ENCODE assay signal across 13 cellular contexts in the genomic region with DNA sequence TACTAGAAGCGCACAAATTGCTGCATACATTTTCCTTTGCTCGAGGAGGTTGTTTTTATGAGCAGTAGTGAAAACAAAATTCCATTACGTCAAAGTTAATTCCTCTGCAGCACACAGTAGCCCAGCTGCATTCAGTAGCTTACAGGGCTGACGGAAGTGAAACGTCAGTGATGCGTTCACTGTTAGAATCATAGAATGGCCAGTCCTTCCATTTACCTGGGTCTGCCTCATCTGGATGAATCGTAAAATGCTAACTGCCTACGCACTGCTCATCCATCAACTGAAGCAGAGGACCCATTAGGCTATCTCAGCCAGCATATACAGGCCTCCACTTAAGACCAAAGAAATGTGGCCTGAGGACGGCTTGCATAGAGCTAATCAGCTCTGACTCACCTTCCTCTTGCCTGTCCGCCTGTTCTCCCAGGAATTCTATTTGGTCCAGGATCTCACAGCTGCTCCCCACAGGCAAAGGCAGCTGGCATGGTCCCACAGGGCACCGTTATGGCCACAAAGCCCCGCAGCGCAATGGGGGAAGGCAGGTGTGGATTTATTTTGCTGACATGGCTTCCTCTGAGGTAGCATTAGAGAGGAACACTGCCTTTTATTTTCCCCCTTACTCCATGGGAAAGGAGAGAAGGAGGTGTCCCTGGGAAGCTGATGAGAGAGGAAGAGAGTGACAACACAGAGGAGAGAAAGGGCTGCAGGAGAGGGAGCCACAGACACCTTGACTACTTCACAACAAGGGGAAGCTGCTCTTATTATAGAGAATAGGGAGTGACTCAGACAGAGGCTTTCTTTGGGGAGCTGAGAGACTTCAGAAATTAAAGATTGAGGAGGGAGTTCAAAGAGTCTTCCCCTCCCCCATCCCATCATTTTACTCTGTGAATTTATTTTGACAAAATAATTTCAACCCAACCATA.
DNase-seq lines count a peak whose midpoint lies in the region; ATAC-seq, FAIRE-seq and TF ChIP-seq lines count a peak whose summit lies in the region.
"Had no signal": no experiment of that assay in that cellular context is flagged by ENCODE, and none has a peak within 500 bp of the region (broad histone marks: within the 10 kb centered on the region; RNA-seq: fewer than 3 reads in every experiment).

No MANE protein-coding gene starts in this region.

- FAIRE-seq in HTR-8/SVneo (lab: Jason Lieb, UNC): peak; percentile 94

- WGBS in tibial nerve, 2 donors: 90% methylated on average over 13 of the region's 13 CpGs

- no peaks in the 10 kb centered on the region for H3K27me3 ChIP-seq in tibial nerve

- no peak overlapping the region for H3K4me3 ChIP-seq in AG10803 (ENCODE audit: low read length)
- no peak overlapping the region for H3K4me3 ChIP-seq in astrocyte of the cerebellum (ENCODE audit: low read depth, low read length)
- H3K4me3 ChIP-seq in tibial nerve: no peak overlapping the region
- H3K4me3 ChIP-seq: prostate gland had no signal

- H3K27ac ChIP-seq in tibial nerve: no peak overlapping the region
- H3K27ac ChIP-seq: prostate gland had no signal

- TF ChIP-seq CTCF in AG10803 (conservative IDR thresholded peaks at IDR 0.05; ENCODE audit: low read length) (no peak), astrocyte of the cerebellum (IDR thresholded peaks at IDR 0.05; ENCODE audit: low read depth, low read length, missing control alignments) (no peak), tibial nerve (IDR thresholded peaks at IDR 0.05) (no peak)

- H3K36me3 ChIP-seq in tibial nerve: no peaks in the 10 kb centered on the region
- H3K36me3 ChIP-seq: prostate gland had no signal

- H3K4me3 Mint-ChIP-seq in stimulated activated naive B cell treated with anti-CD40 and anti-IgM and Interleukin-4, amounts not matched to agents 10 μg/mL and 1 μg/mL and 100 μg/mL, for 72 hours: no peak overlapping the region

- H3K4me1 ChIP-seq in tibial nerve: peaks cover 0 to 6% (median 3%) of the 10 kb centered on the region in 4 donors
- H3K4me1 ChIP-seq: prostate gland had no signal

- in situ Hi-C loops in astrocyte of the cerebellum (cut with HindIII; ENCODE audit: low sequenced_read_pairs): no loop called here

- H3K9me3 Mint-ChIP-seq in stimulated activated naive B cell treated with anti-CD40 and anti-IgM and Interleukin-4, amounts not matched to agents 10 μg/mL and 1 μg/mL and 100 μg/mL, for 72 hours: peaks cover 0 to 1% of the 10 kb centered on the region in 2 donors

- no peaks in the 10 kb centered on the region for H3K36me3 Mint-ChIP-seq in stimulated activated naive B cell treated with anti-CD40 and anti-IgM and Interleukin-4, amounts not matched to agents 10 μg/mL and 1 μg/mL and 100 μg/mL, for 72 hours

- ATAC-seq in stimulated activated naive B cell treated with anti-CD40 and anti-IgM and Interleukin-4, amounts not matched to agents 10 μg/mL and 1 μg/mL and 100 μg/mL, for 72 hours (replicated peaks): no peak
- ATAC-seq in HG02981 (IDR thresholded peaks at IDR 0.05; ENCODE audit: unreplicated experiment): no peak

- H3K27me3 Mint-ChIP-seq in stimulated activated naive B cell treated with anti-CD40 and anti-IgM and Interleukin-4, amounts not matched to agents 10 μg/mL and 1 μg/mL and 100 μg/mL, for 72 hours: peaks cover 10 to 12% of the 10 kb centered on the region in 2 donors

- TF ChIP-seq EP300 in tibial nerve (IDR thresholded peaks at IDR 0.05): no peak

- no peak overlapping the region for H3K27ac Mint-ChIP-seq in stimulated activated naive B cell treated with anti-CD40 and anti-IgM and Interleukin-4, amounts not matched to agents 10 μg/mL and 1 μg/mL and 100 μg/mL, for 72 hours

- no peak for TF ChIP-seq POLR2A in tibial nerve (IDR thresholded peaks at IDR 0.05)

- no peaks in the 10 kb centered on the region for H3K9me3 ChIP-seq in tibial nerve
- H3K9me3 ChIP-seq: prostate gland had no signal

- DNase-seq in AG10803 (ENCODE audit: low read depth): peak; percentile 81
- DNase-seq in HTR-8/SVneo (ENCODE audit: insufficient read length, low spot score): peak; percentile 57
- peak; percentile 77 for DNase-seq in astrocyte of the cerebellum (ENCODE audit: low read depth)
- peak; percentile 12 for DNase-seq in kidney tubule cell (ENCODE audit: low spot score)
- no peak for DNase-seq in stimulated activated naive B cell treated with anti-CD40 and anti-IgM and Interleukin-4, amounts not matched to agents 10 μg/mL and 1 μg/mL and 100 μg/mL, for 72 hours
- no peak for DNase-seq in tibial nerve (ENCODE audit: low spot score in 2 of 2)
- no peak for DNase-seq in NCI-H1694 (lab: John Stamatoyannopoulos, UW)
- DNase-seq: activated CD8-positive, alpha-beta memory T cell treated with anti-CD3 and anti-CD28 coated beads, Interleukin-2, amount 50 U/mL, for 48 hours; hippocampal formation; NCI-H446 treated with DMSO at 0.1 percent for 48 hours; SHP77 treated with DMSO at 0.1 percent for 48 hours had no signal

- peaks cover 0 to 11% of the 10 kb centered on the region in 2 donors for H3K4me1 Mint-ChIP-seq in stimulated activated naive B cell treated with anti-CD40 and anti-IgM and Interleukin-4, amounts not matched to agents 10 μg/mL and 1 μg/mL and 100 μg/mL, for 72 hours

Comparison
In these comparisons a context has a peak if more than half of its experiments do, and no peak if none do; other contexts are left out.
1. DNase-seq: peak in AG10803 (single experiment), HTR-8/SVneo (single experiment), astrocyte of the cerebellum (single experiment) and kidney tubule cell (single experiment); none in stimulated activated naive B cell treated with anti-CD40 and anti-IgM and Interleukin-4, amounts not matched to agents 10 μg/mL and 1 μg/mL and 100 μg/mL, for 72 hours (single experiment), tibial nerve (0 of 2) and NCI-H1694 (single experiment).